ENCODE assay signal across 12 cellular contexts in genomic region chr10:113399051-113399450, GRCh38.
DNase-seq lines count a peak whose midpoint lies in the region; ATAC-seq and TF ChIP-seq lines count a peak whose summit lies in the region.
"Had no signal": no experiment of that assay in that cellular context is flagged by ENCODE, and none has a peak within 500 bp of the region (broad histone marks: within the 10 kb centered on the region; RNA-seq: fewer than 3 reads in every experiment).

No MANE protein-coding gene starts in this region.

- no peak for TF ChIP-seq CTCF in foreskin fibroblast (IDR thresholded peaks at IDR 0.05; ENCODE audit: low read depth, low read length)

- 0 out of 2 replicates have a peak, but pooled peaks cover 2% of the 10 kb centered on the region for H3K9me3 ChIP-seq in MG63
- H3K9me3 ChIP-seq: HAP-1 had no signal

- H3K4me3 ChIP-seq in MG63 (no peak overlapping the region), foreskin fibroblast (ENCODE audit: low read depth in 1 of 2, low read length in 2 of 2) (no peak overlapping the region)
- H3K4me3 ChIP-seq: BLaER1 treated with 17β-estradiol and CSF1 and Interleukin-3, amounts not matched to agents 10 nM and 100 nM; HAP-1 had no signal

- no peaks in the 10 kb centered on the region for H3K27me3 ChIP-seq in MG63
- H3K27me3 ChIP-seq: BLaER1 treated with 17β-estradiol and CSF1 and Interleukin-3, amounts not matched to agents 10 nM and 100 nM had no signal

- no peaks in the 10 kb centered on the region for H3K36me3 ChIP-seq in MG63
- H3K36me3 ChIP-seq: BLaER1 treated with 17β-estradiol and CSF1 and Interleukin-3, amounts not matched to agents 10 nM and 100 nM; HAP-1 had no signal

- ATAC-seq in left lobe of liver: peak; percentile 19

- DNase-seq in AG20443 (ENCODE audit: low spot score) (peak; percentile 58), MG63 (peak; percentile 50), left lobe of liver (ENCODE audit: low spot score) (no peak), NCI-H345 treated with DMSO at 0.1 percent for 48 hours (lab: John Stamatoyannopoulos, UW; ENCODE audit: unreplicated experiment) (no peak), foreskin fibroblast (no peak), islet precursor cell (no peak), NCI-H526 treated with DMSO at 0.1 percent for 48 hours (lab: John Stamatoyannopoulos, UW) (no peak)
- DNase-seq: CD4-positive, alpha-beta memory T cell; DMS79; EL had no signal

Comparison
In these comparisons a context has a peak if more than half of its experiments do, and no peak if none do; other contexts are left out.
1. DNase-seq: peak in AG20443 (single experiment) and MG63 (single experiment); none in left lobe of liver (single experiment), NCI-H345 treated with DMSO at 0.1 percent for 48 hours (single experiment), foreskin fibroblast (0 of 2), islet precursor cell (single experiment) and NCI-H526 treated with DMSO at 0.1 percent for 48 hours (single experiment).